ENCODE assay signal across 1 cellular context in the genomic region with DNA sequence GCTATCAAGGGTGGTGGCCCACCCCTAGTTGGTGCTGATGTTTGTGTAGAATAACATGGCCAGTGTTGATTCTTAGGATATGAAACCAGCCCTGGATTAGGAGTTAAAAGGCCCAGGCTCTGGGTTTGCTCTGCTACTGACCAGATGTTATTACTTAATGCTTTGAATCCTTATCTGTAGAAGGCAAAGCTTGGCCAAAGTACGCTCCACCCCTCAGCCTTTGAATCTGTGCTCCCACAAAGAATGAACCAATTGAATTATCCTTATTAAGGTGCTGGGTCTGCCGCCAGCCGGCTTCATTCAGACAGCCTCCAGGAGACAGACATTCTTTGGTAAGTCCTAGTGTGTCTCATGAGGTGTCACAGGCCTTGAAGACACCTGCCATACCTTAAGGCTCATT.
TF ChIP-seq lines count a peak whose summit lies in the region.

No MANE protein-coding gene starts in this region.

TF ChIP-seq in SK-N-SH, 30 proteins besides CTCF, POLR2A, EP300 and RAD21:
- TF ChIP-seq NFIC (IDR thresholded peaks at IDR 0.05; ENCODE audit: borderline replicate concordance) (no peak), GATA2 (CRISPR knock-in tag; IDR thresholded peaks at IDR 0.05) (peak; percentile 15; the same call in 1 of the 2 replicates), POLR2AphosphoS5 (IDR thresholded peaks at IDR 0.05; ENCODE audit: low read depth, low read length) (no peak), FOXJ3 (CRISPR knock-in tag; IDR thresholded peaks at IDR 0.05) (no peak), RCOR1 (IDR thresholded peaks at IDR 0.05; ENCODE audit: low read length) (peak; percentile 24; the same call in 1 of the 2 replicates)
- TF ChIP-seq, protein P1, sequence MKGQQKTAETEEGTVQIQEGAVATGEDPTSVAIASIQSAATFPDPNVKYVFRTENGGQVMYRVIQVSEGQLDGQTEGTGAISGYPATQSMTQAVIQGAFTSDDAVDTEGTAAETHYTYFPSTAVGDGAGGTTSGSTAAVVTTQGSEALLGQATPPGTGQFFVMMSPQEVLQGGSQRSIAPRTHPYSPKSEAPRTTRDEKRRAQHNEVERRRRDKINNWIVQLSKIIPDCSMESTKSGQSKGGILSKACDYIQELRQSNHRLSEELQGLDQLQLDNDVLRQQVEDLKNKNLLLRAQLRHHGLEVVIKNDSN (IDR thresholded peaks at IDR 0.05; ENCODE audit: borderline replicate concordance, low read depth): no peak
